Comparison of ENCODE assay signal across 14 cellular contexts in genomic region chr2:8533923-8534322, GRCh38.
DNase-seq lines count a peak whose midpoint lies in the region; FAIRE-seq and TF ChIP-seq lines count a peak whose summit lies in the region.
"Had no signal": no experiment of that assay in that cellular context is flagged by ENCODE, and none has a peak within 500 bp of the region (broad histone marks: within the 10 kb centered on the region; RNA-seq: fewer than 3 reads in every experiment).

No MANE protein-coding gene starts in this region.

- H3K4me1 Mint-ChIP-seq in activated naive CD4-positive, alpha-beta T cell treated with anti-CD3 and anti-CD28 coated beads, Interleukin-2, amount 10 ng/mL, durations not matched to agents 7 days and 5 days = peaks cover 25% of the 10 kb centered on the region
- H3K4me1 Mint-ChIP-seq in activated naive CD4-positive, alpha-beta T cell treated with anti-CD3 and anti-CD28 coated beads for 36 hours (ENCODE audit: low read depth) = peaks cover 16% of the 10 kb centered on the region

- DNase-seq in activated naive CD4-positive, alpha-beta T cell treated with anti-CD3 and anti-CD28 coated beads, Interleukin-2, amount 10 ng/mL, durations not matched to agents 7 days and 5 days = peak; percentile 5
- DNase-seq in activated naive CD4-positive, alpha-beta T cell treated with anti-CD3 and anti-CD28 coated beads for 36 hours = no peak
- DNase-seq in prostate gland (ENCODE audit: low spot score) (no peak), HTR-8/SVneo (ENCODE audit: insufficient read length, low spot score) (no peak), germinal center (ENCODE audit: low spot score) (no peak)
- DNase-seq: DMS153, HFFc6, NCI-H1417, NCI-H1930, NCI-H510A treated with DMSO at 0.1 percent for 48 hours had no signal

- H3K9me3 ChIP-seq in mucosa of rectum (ENCODE audit: control insufficient read depth in 2 of 2, low read length in 2 of 2) = peaks cover 0 to 6% of the 10 kb centered on the region in 2 donors
- H3K9me3 ChIP-seq in subcutaneous abdominal adipose tissue (ENCODE audit: control insufficient read depth in 5 of 5, low read length in 5 of 5) = peaks cover 0 to 18% (median 15%) of the 10 kb centered on the region in 5 donors
- no peaks in the 10 kb centered on the region for H3K9me3 ChIP-seq in prostate gland

- intact Hi-C loops in activated naive CD4-positive, alpha-beta T cell treated with anti-CD3 and anti-CD28 coated beads for 36 hours (cut with micrococcal nuclease) = no loop called here
- intact Hi-C loops in prostate gland (cut with DNase I) = no loop called here

- no peaks in the 10 kb centered on the region for H3K36me3 ChIP-seq in mucosa of rectum (ENCODE audit: control insufficient read depth in 2 of 2, insufficient read depth in 2 of 2, low read length in 2 of 2)
- no peaks in the 10 kb centered on the region for H3K36me3 ChIP-seq in subcutaneous abdominal adipose tissue (ENCODE audit: control insufficient read depth in 5 of 5, insufficient read depth in 5 of 5, low read length in 5 of 5)
- H3K36me3 ChIP-seq in prostate gland = no peaks in the 10 kb centered on the region

- H3K4me1 ChIP-seq in mucosa of rectum (ENCODE audit: control insufficient read depth in 2 of 2, insufficient read depth in 2 of 2, low read length in 2 of 2) = peaks cover 10 to 26% of the 10 kb centered on the region in 2 donors
- H3K4me1 ChIP-seq in subcutaneous abdominal adipose tissue (ENCODE audit: control insufficient read depth in 5 of 5, insufficient read depth in 5 of 5, low read length in 5 of 5) = peaks cover 20 to 51% (median 49%) of the 10 kb centered on the region in 5 donors
- peaks cover under 1% of the 10 kb centered on the region for H3K4me1 ChIP-seq in prostate gland (replicated peaks)

- H3K36me3 Mint-ChIP-seq in activated naive CD4-positive, alpha-beta T cell treated with anti-CD3 and anti-CD28 coated beads, Interleukin-2, amount 10 ng/mL, durations not matched to agents 7 days and 5 days = peaks cover 9% of the 10 kb centered on the region
- H3K36me3 Mint-ChIP-seq in activated naive CD4-positive, alpha-beta T cell treated with anti-CD3 and anti-CD28 coated beads for 36 hours (ENCODE audit: low read depth) = no peaks in the 10 kb centered on the region

- H3K4me3 Mint-ChIP-seq in activated naive CD4-positive, alpha-beta T cell treated with anti-CD3 and anti-CD28 coated beads, Interleukin-2, amount 10 ng/mL, durations not matched to agents 7 days and 5 days = no peak overlapping the region
- H3K4me3 Mint-ChIP-seq in activated naive CD4-positive, alpha-beta T cell treated with anti-CD3 and anti-CD28 coated beads for 36 hours = no peak overlapping the region
- H3K4me3 Mint-ChIP-seq: HFFc6 had no signal

- 96% methylated on average over 8 of the region's 8 CpGs for WGBS in prostate gland

- H3K9me3 Mint-ChIP-seq in activated naive CD4-positive, alpha-beta T cell treated with anti-CD3 and anti-CD28 coated beads, Interleukin-2, amount 10 ng/mL, durations not matched to agents 7 days and 5 days = peaks cover 23% of the 10 kb centered on the region
- peaks cover 24% of the 10 kb centered on the region for H3K9me3 Mint-ChIP-seq in activated naive CD4-positive, alpha-beta T cell treated with anti-CD3 and anti-CD28 coated beads for 36 hours

- FAIRE-seq in HTR-8/SVneo (lab: Jason Lieb, UNC) = no peak

- no peak for TF ChIP-seq POLR2A in prostate gland (IDR thresholded peaks at IDR 0.05)

- H3K27me3 Mint-ChIP-seq in activated naive CD4-positive, alpha-beta T cell treated with anti-CD3 and anti-CD28 coated beads, Interleukin-2, amount 10 ng/mL, durations not matched to agents 7 days and 5 days = peaks cover 5% of the 10 kb centered on the region
- H3K27me3 Mint-ChIP-seq in activated naive CD4-positive, alpha-beta T cell treated with anti-CD3 and anti-CD28 coated beads for 36 hours (ENCODE audit: low read depth) = no peaks in the 10 kb centered on the region

- H3K27ac Mint-ChIP-seq in activated naive CD4-positive, alpha-beta T cell treated with anti-CD3 and anti-CD28 coated beads, Interleukin-2, amount 10 ng/mL, durations not matched to agents 7 days and 5 days = no peak overlapping the region
- no peak overlapping the region for H3K27ac Mint-ChIP-seq in activated naive CD4-positive, alpha-beta T cell treated with anti-CD3 and anti-CD28 coated beads for 36 hours
- H3K27ac Mint-ChIP-seq: HFFc6 had no signal

- no peak for TF ChIP-seq CTCF in prostate gland (IDR thresholded peaks at IDR 0.05)

- H3K27ac ChIP-seq in angular gyrus (ENCODE audit: low read depth, low read length) = peak overlapping the region; percentile 87
- peak overlapping the region; percentile 39 to 72 for H3K27ac ChIP-seq in mucosa of rectum (ENCODE audit: low read depth in 2 of 2, low read length in 2 of 2)
- peak overlapping the region; percentile 70 for H3K27ac ChIP-seq in subcutaneous abdominal adipose tissue (ENCODE audit: low read depth, low read length)
- H3K27ac ChIP-seq in prostate gland = no peak overlapping the region
- H3K27ac ChIP-seq: 22Rv1 had no signal

- CTCF ChIA-PET in activated naive CD4-positive, alpha-beta T cell treated with anti-CD3 and anti-CD28 coated beads, Interleukin-2, amount 10 ng/mL, durations not matched to agents 7 days and 5 days (lab: Charles Lee) = no interaction called here
- CTCF ChIA-PET in activated naive CD4-positive, alpha-beta T cell treated with anti-CD3 and anti-CD28 coated beads for 36 hours (lab: Charles Lee) = interaction anchor here (1.3 kb wide), 1 partner anchor 17 kb away, joined by 3 read pairs; no protein-coding TSS in a partner anchor

- H3K9ac ChIP-seq in mucosa of rectum (ENCODE audit: low read depth in 1 of 2, low read length in 2 of 2) (no peak overlapping the region), subcutaneous abdominal adipose tissue (ENCODE audit: low read length in 5 of 5) (no peak overlapping the region)

- no peaks in the 10 kb centered on the region for H3K27me3 ChIP-seq in mucosa of rectum (ENCODE audit: control insufficient read depth in 2 of 2, insufficient read depth in 2 of 2, low read length in 2 of 2)
- H3K27me3 ChIP-seq in subcutaneous abdominal adipose tissue (ENCODE audit: control insufficient read depth in 5 of 5, insufficient read depth in 4 of 5, low read length in 5 of 5) = no peaks in the 10 kb centered on the region
- H3K27me3 ChIP-seq in prostate gland (replicated peaks; ENCODE audit: insufficient read depth) = no peaks in the 10 kb centered on the region

- H3K4me3 ChIP-seq in mucosa of rectum (ENCODE audit: low read length in 2 of 2) (no peak overlapping the region), subcutaneous abdominal adipose tissue (ENCODE audit: low read depth in 1 of 5, low read length in 5 of 5) (no peak overlapping the region), prostate gland (no peak overlapping the region)

Comparison
In these comparisons a context has a peak if more than half of its experiments do, and no peak if none do; other contexts are left out.
1. H3K27ac ChIP-seq: peak in angular gyrus (single experiment), mucosa of rectum (2 of 2) and subcutaneous abdominal adipose tissue (single experiment); none in prostate gland (0 of 2).